In genomic region chr1:181150273-181150672, GRCh38 we compare ENCODE assay signal across 16 cellular contexts.
DNase-seq lines count a peak whose midpoint lies in the region; ATAC-seq and TF ChIP-seq lines count a peak whose summit lies in the region.
"Had no signal": no experiment of that assay in that cellular context is flagged by ENCODE, and none has a peak within 500 bp of the region (broad histone marks: within the 10 kb centered on the region; RNA-seq: fewer than 3 reads in every experiment).

No MANE protein-coding gene starts in this region.

- TF ChIP-seq CTCF in natural killer cell (IDR thresholded peaks at IDR 0.05) (no peak), MM.1S (IDR thresholded peaks at IDR 0.05; ENCODE audit: low read length) (no peak), gastroesophageal sphincter (IDR thresholded peaks at IDR 0.05) (no peak), PC-3 (conservative IDR thresholded peaks at IDR 0.05; ENCODE audit: low read depth, low read length) (no peak), smooth muscle cell (IDR thresholded peaks at IDR 0.05; ENCODE audit: borderline replicate concordance, insufficient read depth, poor library complexity, severe bottlenecking) (no peak)

- H3K4me3 ChIP-seq in MM.1S (ENCODE audit: low read length) = no peak overlapping the region
- no peak overlapping the region for H3K4me3 ChIP-seq in gastroesophageal sphincter
- H3K4me3 ChIP-seq in PC-3 (ENCODE audit: low read length) = no peak overlapping the region
- no peak overlapping the region for H3K4me3 ChIP-seq in smooth muscle cell
- H3K4me3 ChIP-seq: MG63, thoracic aorta had no signal

- intact Hi-C loops in natural killer cell (cut with micrococcal nuclease) = no loop called here
- intact Hi-C loops in PC-3 (cut with micrococcal nuclease) = no loop called here

- H3K9me3 ChIP-seq in MM.1S (replicated peaks; ENCODE audit: insufficient read depth, low read length) (no peaks in the 10 kb centered on the region), gastroesophageal sphincter (no peaks in the 10 kb centered on the region), PC-3 (ENCODE audit: low read length) (no peaks in the 10 kb centered on the region), smooth muscle cell (replicated peaks; ENCODE audit: low read depth) (no peaks in the 10 kb centered on the region)
- H3K9me3 ChIP-seq: thoracic aorta had no signal

- H3K9me3 Mint-ChIP-seq in natural killer cell = no peaks in the 10 kb centered on the region
- H3K9me3 Mint-ChIP-seq in natural killer cell treated with Interleukin-12 subunit alpha and Interleukin-12 subunit beta and Interleukin-15 and Interleukin-18, amount 100 ng/mL, for 72 hours = no peaks in the 10 kb centered on the region
- H3K9me3 Mint-ChIP-seq: IgD-negative memory B cell, memory B cell had no signal

- POLR2A ChIA-PET in PC-3 (lab: Charles Lee; ENCODE audit: unreplicated experiment) = no interaction called here

- H3K4me2 ChIP-seq in MM.1S (ENCODE audit: low read depth, low read length) (peak overlapping the region; percentile 47), PC-3 (ENCODE audit: low read length) (no peak overlapping the region), smooth muscle cell (no peak overlapping the region)

- H3K36me3 ChIP-seq in MM.1S (replicated peaks; ENCODE audit: insufficient read depth, low read length) (no peaks in the 10 kb centered on the region), gastroesophageal sphincter (no peaks in the 10 kb centered on the region), PC-3 (ENCODE audit: low read depth, low read length) (no peaks in the 10 kb centered on the region), smooth muscle cell (ENCODE audit: low read depth) (no peaks in the 10 kb centered on the region)
- H3K36me3 ChIP-seq: MG63, thoracic aorta had no signal

- no peak for TF ChIP-seq POLR2A in gastroesophageal sphincter (IDR thresholded peaks at IDR 0.05)

- H3K4me1 ChIP-seq in MM.1S (ENCODE audit: low read length) (peaks cover 54% of the 10 kb centered on the region), gastroesophageal sphincter (peaks cover 14 to 29% (median 18%) of the 10 kb centered on the region in 3 donors), PC-3 (ENCODE audit: insufficient read depth, low read length) (no peaks in the 10 kb centered on the region), smooth muscle cell (ENCODE audit: low read depth) (peaks cover 6% of the 10 kb centered on the region)

- H3K27ac ChIP-seq in MM.1S (ENCODE audit: low read length) = peak overlapping the region; percentile 69
- H3K27ac ChIP-seq in gastroesophageal sphincter = peak overlapping the region in 3 of 4 donors; percentile 16 to 90 (median 86)
- no peak overlapping the region for H3K27ac ChIP-seq in PC-3 (ENCODE audit: low read length)
- H3K27ac ChIP-seq in smooth muscle cell (ENCODE audit: low read depth) = no peak overlapping the region

- 100% methylated on average over 1 of the region's 1 CpG for WGBS in gastroesophageal sphincter (ENCODE audit: low coverage in 1 of 2), 2 donors
- 94% methylated on average over 1 of the region's 1 CpG for WGBS in smooth muscle cell (ENCODE audit: low lambda C conversion rate)

- no TSS peak for BruUV-seq in PC-3 (replicated peaks; lab: Mats Ljungman, UMichigan)

- CTCF ChIA-PET in PC-3 (lab: Charles Lee) = no interaction called here

- H3K36me3 Mint-ChIP-seq in natural killer cell = no peaks in the 10 kb centered on the region
- no peaks in the 10 kb centered on the region for H3K36me3 Mint-ChIP-seq in natural killer cell treated with Interleukin-12 subunit alpha and Interleukin-12 subunit beta and Interleukin-15 and Interleukin-18, amount 100 ng/mL, for 72 hours
- H3K36me3 Mint-ChIP-seq: memory B cell had no signal

- H3F3A ChIP-seq in MM.1S (ENCODE audit: insufficient read depth, low read length) (peaks cover 32% of the 10 kb centered on the region), PC-3 (ENCODE audit: low read length, unreplicated experiment) (no peaks in the 10 kb centered on the region), smooth muscle cell (ENCODE audit: low read depth) (peaks cover 10% of the 10 kb centered on the region)

- H3K4me3 Mint-ChIP-seq in natural killer cell = peak overlapping the region; percentile 81
- H3K4me3 Mint-ChIP-seq in natural killer cell treated with Interleukin-12 subunit alpha and Interleukin-12 subunit beta and Interleukin-15 and Interleukin-18, amount 100 ng/mL, for 72 hours = no peak overlapping the region

- H3K79me2 ChIP-seq in MM.1S (ENCODE audit: low read length) (no peaks in the 10 kb centered on the region), PC-3 (ENCODE audit: low read length) (no peaks in the 10 kb centered on the region), smooth muscle cell (ENCODE audit: low read depth) (no peaks in the 10 kb centered on the region)

- H3K27me3 Mint-ChIP-seq in natural killer cell (ENCODE audit: low read depth in 2 of 2) = peaks cover 3 to 14% of the 10 kb centered on the region in 2 donors
- no peaks in the 10 kb centered on the region for H3K27me3 Mint-ChIP-seq in natural killer cell treated with Interleukin-12 subunit alpha and Interleukin-12 subunit beta and Interleukin-15 and Interleukin-18, amount 100 ng/mL, for 72 hours
- H3K27me3 Mint-ChIP-seq: memory B cell had no signal

- H3K27me3 ChIP-seq in MM.1S (replicated peaks; ENCODE audit: insufficient read depth, low read length) = no peaks in the 10 kb centered on the region
- H3K27me3 ChIP-seq in gastroesophageal sphincter = no peaks in the 10 kb centered on the region
- no peaks in the 10 kb centered on the region for H3K27me3 ChIP-seq in PC-3 (ENCODE audit: low read length)
- no peaks in the 10 kb centered on the region for H3K27me3 ChIP-seq in smooth muscle cell (ENCODE audit: low read depth)
- H3K27me3 ChIP-seq: MG63 had no signal

- peaks cover 38 to 51% of the 10 kb centered on the region in 2 donors for H3K4me1 Mint-ChIP-seq in natural killer cell
- peaks cover 34 to 47% of the 10 kb centered on the region in 2 donors for H3K4me1 Mint-ChIP-seq in natural killer cell treated with Interleukin-12 subunit alpha and Interleukin-12 subunit beta and Interleukin-15 and Interleukin-18, amount 100 ng/mL, for 72 hours (ENCODE audit: low read depth in 2 of 2)

- no peaks in the 10 kb centered on the region for H3K9me2 ChIP-seq in MM.1S (replicated peaks; ENCODE audit: insufficient read depth, low read length)
- H3K9me2 ChIP-seq in PC-3 (replicated peaks; ENCODE audit: low read length) = no peaks in the 10 kb centered on the region

- H2AFZ ChIP-seq in MM.1S (ENCODE audit: low read length) = no peak overlapping the region
- H2AFZ ChIP-seq in PC-3 (ENCODE audit: low read length) = no peak overlapping the region
- H2AFZ ChIP-seq in smooth muscle cell (ENCODE audit: low read depth) = no peak overlapping the region

- DNase-seq in natural killer cell (no peak), MM.1S (no peak), PC-3 (no peak), RPMI8226 (no peak), smooth muscle cell (lab: John Stamatoyannopoulos, UW; ENCODE audit: unreplicated experiment) (no peak)
- no peak for DNase-seq in natural killer cell treated with Interleukin-12 subunit alpha and Interleukin-12 subunit beta and Interleukin-15 and Interleukin-18, amount 100 ng/mL, for 72 hours (ENCODE audit: low spot score)
- DNase-seq: aorta, caudate nucleus, MG63, NCI-H1417 treated with DMSO at 0.1 percent for 48 hours, NCI-H446 treated with DMSO at 0.1 percent for 48 hours, SIG-M5 had no signal

- H3K9ac ChIP-seq in MM.1S (ENCODE audit: low read length) (no peak overlapping the region), PC-3 (ENCODE audit: low read length) (no peak overlapping the region), smooth muscle cell (ENCODE audit: low read depth) (no peak overlapping the region)

- TF ChIP-seq EP300 in gastroesophageal sphincter (IDR thresholded peaks at IDR 0.05) = no peak

- ATAC-seq in natural killer cell (no peak), gastroesophageal sphincter (no peak), PC-3 (no peak)
- no peak for ATAC-seq in natural killer cell treated with Interleukin-12 subunit alpha and Interleukin-12 subunit beta and Interleukin-15 and Interleukin-18, amount 100 ng/mL, for 72 hours

- peak overlapping the region in 1 of 2 donors; percentile 84 for H3K27ac Mint-ChIP-seq in natural killer cell
- peak overlapping the region in 1 of 2 donors; percentile 24 for H3K27ac Mint-ChIP-seq in natural killer cell treated with Interleukin-12 subunit alpha and Interleukin-12 subunit beta and Interleukin-15 and Interleukin-18, amount 100 ng/mL, for 72 hours

- no peaks in the 10 kb centered on the region for H4K20me1 ChIP-seq in MM.1S (ENCODE audit: insufficient read depth, low read length)
- H4K20me1 ChIP-seq in PC-3 (ENCODE audit: low read length) = no peaks in the 10 kb centered on the region
- H4K20me1 ChIP-seq in smooth muscle cell (ENCODE audit: low read depth) = no peaks in the 10 kb centered on the region

Comparison
In these comparisons a context has a peak if more than half of its experiments do, and no peak if none do; other contexts are left out.
1. H3K27ac ChIP-seq: peak in MM.1S (single experiment) and gastroesophageal sphincter (3 of 4); none in PC-3 (single experiment) and smooth muscle cell (single experiment).